Comparison of ENCODE assay signal across 1 cellular context in the genomic region with DNA sequence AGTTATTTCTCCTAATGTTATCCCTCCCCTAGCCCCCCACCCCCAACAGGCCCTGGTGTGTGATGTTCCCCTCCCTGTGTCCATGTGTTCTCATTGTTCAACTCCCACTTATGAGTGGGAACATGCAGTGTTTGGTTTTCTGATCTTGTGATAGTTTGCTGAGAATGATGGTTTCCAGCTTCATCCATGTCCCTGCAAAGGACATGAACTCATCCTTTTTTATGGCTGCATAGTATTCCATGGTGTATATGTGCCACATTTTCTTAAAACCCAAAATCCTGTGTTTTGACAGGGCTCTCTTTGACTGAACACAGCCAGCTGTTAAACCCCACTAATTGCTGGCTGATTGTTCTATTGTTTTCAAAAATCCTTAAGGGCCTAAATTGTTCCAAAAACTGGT. TPM values are rescaled to one million over a fixed set of nuclear protein-coding genes. Genes with fewer than 3 reads are reported as not detected.
"Had no signal": no experiment of that assay in that cellular context is flagged by ENCODE, and none has a peak within 500 bp of the region (broad histone marks: within the 10 kb centered on the region; RNA-seq: fewer than 3 reads in every experiment).

No MANE protein-coding gene starts in this region.

RNA-seq across cellular contexts. Expression of gene NHSL2, which starts 53.5 kb away (rescaled TPM):
- total RNA-seq: MCF 10A had no signal
